In genomic region chr11:14249121-14249963, GRCh38 we compare ENCODE assay signal across 8 cellular contexts.
DNase-seq lines count a peak whose midpoint lies in the region; ATAC-seq and TF ChIP-seq lines count a peak whose summit lies in the region.

No MANE protein-coding gene starts in this region.

- H3K36me3 Mint-ChIP-seq in activated naive CD8-positive, alpha-beta T cell treated with anti-CD3 and anti-CD28 coated beads, Interleukin-2, amount 10 ng/mL, durations not matched to agents 7 days and 5 days: no peaks in the 10 kb centered on the region

- peaks cover 12% of the 10 kb centered on the region for H3K27me3 Mint-ChIP-seq in activated naive CD8-positive, alpha-beta T cell treated with anti-CD3 and anti-CD28 coated beads, Interleukin-2, amount 10 ng/mL, durations not matched to agents 7 days and 5 days

- H3K9me3 Mint-ChIP-seq in activated naive CD8-positive, alpha-beta T cell treated with anti-CD3 and anti-CD28 coated beads, Interleukin-2, amount 10 ng/mL, durations not matched to agents 7 days and 5 days: no peaks in the 10 kb centered on the region

- no peaks in the 10 kb centered on the region for H3K36me3 ChIP-seq in cardiac muscle cell

- H3K4me3 Mint-ChIP-seq in activated naive CD8-positive, alpha-beta T cell treated with anti-CD3 and anti-CD28 coated beads, Interleukin-2, amount 10 ng/mL, durations not matched to agents 7 days and 5 days: peak overlapping the region; percentile 57

- H3K27ac Mint-ChIP-seq in activated naive CD8-positive, alpha-beta T cell treated with anti-CD3 and anti-CD28 coated beads, Interleukin-2, amount 10 ng/mL, durations not matched to agents 7 days and 5 days: no peak overlapping the region

- no peaks in the 10 kb centered on the region for H3K9me3 ChIP-seq in cardiac muscle cell (ENCODE audit: low read depth)

- DNase-seq in NCI-H1436 (lab: John Stamatoyannopoulos, UW) (peak; percentile 53), NCI-H1436 treated with DMSO at 0.1 percent for 48 hours (lab: John Stamatoyannopoulos, UW) (no peak), NAMALWA (ENCODE audit: low spot score) (peak; percentile 76), SW480 (ENCODE audit: low spot score) (peak; percentile 67), cardiac muscle cell (ENCODE audit: low read depth in 1 of 2, low spot score in 1 of 2) (peak; percentile 70 to 79), putamen (ENCODE audit: low spot score) (peak; percentile 64)
- DNase-seq in activated naive CD8-positive, alpha-beta T cell treated with anti-CD3 and anti-CD28 coated beads, Interleukin-2, amount 10 ng/mL, durations not matched to agents 7 days and 5 days: peak; percentile 77

- no peaks in the 10 kb centered on the region for H3K4me1 ChIP-seq in cardiac muscle cell (ENCODE audit: low read depth)

- ATAC-seq in activated naive CD8-positive, alpha-beta T cell treated with anti-CD3 and anti-CD28 coated beads, Interleukin-2, amount 10 ng/mL, durations not matched to agents 7 days and 5 days (ENCODE audit: low read depth): peak; percentile 38
- no peak for ATAC-seq in GM19035 (IDR thresholded peaks at IDR 0.05; ENCODE audit: unreplicated experiment)

- peak; percentile 79 for TF ChIP-seq CTCF in cardiac muscle cell (IDR thresholded peaks at IDR 0.05; ENCODE audit: low read depth, low read length)

- H3K27ac ChIP-seq in cardiac muscle cell: no peak overlapping the region

- no peak overlapping the region for H3K4me3 ChIP-seq in cardiac muscle cell

- H3K27me3 ChIP-seq in cardiac muscle cell: peaks cover 5% of the 10 kb centered on the region

- POLR2A ChIA-PET in activated naive CD8-positive, alpha-beta T cell treated with anti-CD3 and anti-CD28 coated beads, Interleukin-2, amount 10 ng/mL, durations not matched to agents 7 days and 5 days (lab: Charles Lee): no interaction called here

- H3K4me1 Mint-ChIP-seq in activated naive CD8-positive, alpha-beta T cell treated with anti-CD3 and anti-CD28 coated beads, Interleukin-2, amount 10 ng/mL, durations not matched to agents 7 days and 5 days: peaks cover 20% of the 10 kb centered on the region
